Comparison of ENCODE assay signal across 16 cellular contexts in the genomic region with DNA sequence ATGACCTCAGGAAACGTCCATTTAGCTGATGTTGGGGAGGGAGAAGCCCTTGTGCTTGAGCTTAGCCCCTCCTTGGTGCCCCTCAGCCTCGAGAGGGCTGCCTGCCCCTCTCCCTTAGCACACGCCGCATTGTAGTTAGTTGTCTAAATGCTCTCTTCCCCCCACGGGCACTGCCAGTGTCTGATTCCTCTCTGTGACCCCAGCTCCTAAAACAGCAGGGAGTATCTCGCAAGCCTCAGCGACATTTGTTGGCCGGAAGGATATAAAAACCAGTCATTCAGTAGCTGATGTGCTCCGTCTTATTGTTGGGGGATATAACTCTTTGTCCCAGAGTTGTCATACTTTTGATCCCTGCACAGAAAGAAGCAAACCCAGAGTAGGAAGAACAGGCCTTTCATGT.
DNase-seq lines count a peak whose midpoint lies in the region; ATAC-seq and TF ChIP-seq lines count a peak whose summit lies in the region.
"Had no signal": no experiment of that assay in that cellular context is flagged by ENCODE, and none has a peak within 500 bp of the region (broad histone marks: within the 10 kb centered on the region; RNA-seq: fewer than 3 reads in every experiment).

No MANE protein-coding gene starts in this region.

- H3K4me3 Mint-ChIP-seq in neural progenitor cell (peak overlapping the region; percentile 12), HFFc6 (no peak overlapping the region)
- H3K4me3 Mint-ChIP-seq: B cell; CD4-positive, alpha-beta memory T cell had no signal

- H3K27ac Mint-ChIP-seq in neural progenitor cell = peak overlapping the region; percentile 94
- no peak overlapping the region for H3K27ac Mint-ChIP-seq in HFFc6
- H3K27ac Mint-ChIP-seq: B cell had no signal

- intact Hi-C loops in upper lobe of right lung (cut with DNase I) = no loop called here

- TF ChIP-seq POLR2A in gastroesophageal sphincter (IDR thresholded peaks at IDR 0.05) = no peak

- H3K27ac ChIP-seq in gastroesophageal sphincter = peak overlapping the region in 3 of 4 donors; percentile 78 to 88 (median 88)
- H3K27ac ChIP-seq in neural progenitor cell = no peak overlapping the region
- no peak overlapping the region for H3K27ac ChIP-seq in upper lobe of right lung

- no peaks in the 10 kb centered on the region for H3K9me3 ChIP-seq in gastroesophageal sphincter
- no peaks in the 10 kb centered on the region for H3K9me3 ChIP-seq in neural progenitor cell (ENCODE audit: low read depth)
- no peaks in the 10 kb centered on the region for H3K9me3 ChIP-seq in upper lobe of right lung

- no peak for ATAC-seq in gastroesophageal sphincter
- no peak for ATAC-seq in upper lobe of right lung
- ATAC-seq: HCT116 had no signal

- peak overlapping the region; percentile 10 for H3K4me2 ChIP-seq in neural progenitor cell

- H3K27me3 Mint-ChIP-seq in neural progenitor cell (ENCODE audit: insufficient read depth, low read depth) (peaks cover 8% of the 10 kb centered on the region), HFFc6 (ENCODE audit: insufficient read depth) (peaks cover 4% of the 10 kb centered on the region; the same call in 1 of the 2 replicates)
- H3K27me3 Mint-ChIP-seq: B cell had no signal

- 85 to 95% methylated on average over 7 to 9 of the region's 9 CpGs for WGBS in gastroesophageal sphincter (ENCODE audit: low coverage in 1 of 2), 2 donors

- H3K4me1 Mint-ChIP-seq in neural progenitor cell (peaks cover 59% of the 10 kb centered on the region), HFFc6 (ENCODE audit: low read depth) (no peaks in the 10 kb centered on the region)
- H3K4me1 Mint-ChIP-seq: B cell; CD4-positive, alpha-beta memory T cell had no signal

- TF ChIP-seq CTCF in gastroesophageal sphincter (IDR thresholded peaks at IDR 0.05) = no peak
- TF ChIP-seq CTCF in neural progenitor cell (IDR thresholded peaks at IDR 0.05) = no peak
- no peak for TF ChIP-seq CTCF in upper lobe of right lung (IDR thresholded peaks at IDR 0.05)
- no peak for TF ChIP-seq CTCF in HFFc6 (IDR thresholded peaks at IDR 0.05)

- H3F3A ChIP-seq in neural progenitor cell (ENCODE audit: low read depth) = no peaks in the 10 kb centered on the region

- H3K4me3 ChIP-seq in gastroesophageal sphincter (no peak overlapping the region), neural progenitor cell (no peak overlapping the region), upper lobe of right lung (no peak overlapping the region)

- DNase-seq in NCI-H2227 treated with DMSO at 0.1 percent for 48 hours (lab: John Stamatoyannopoulos, UW) (peak; percentile 89), neural progenitor cell (ENCODE audit: low spot score) (peak; percentile 18), upper lobe of right lung (peak; percentile 36), SIG-M5 (lab: John Stamatoyannopoulos, UW) (no peak), HFFc6 (no peak)
- no peak for DNase-seq in stimulated activated naive CD4-positive, alpha-beta T cell treated with Interleukin-2 at 50 U/mL for 16 hours (lab: John Stamatoyannopoulos, UW)
- DNase-seq: Calu3; CD4-positive, alpha-beta memory T cell; KG1; NCI-H1436; NCI-H2029 treated with DMSO at 0.1 percent for 48 hours; NCI-H526; RPMI8226 had no signal

- no peaks in the 10 kb centered on the region for H4K20me1 ChIP-seq in neural progenitor cell (ENCODE audit: low read depth)

- H3K4me1 ChIP-seq in gastroesophageal sphincter = peaks cover 0 to 74% (median 23%) of the 10 kb centered on the region in 3 donors
- peaks cover 9% of the 10 kb centered on the region for H3K4me1 ChIP-seq in neural progenitor cell
- H3K4me1 ChIP-seq in upper lobe of right lung = no peaks in the 10 kb centered on the region

- no peaks in the 10 kb centered on the region for H3K79me2 ChIP-seq in neural progenitor cell (ENCODE audit: low read depth)

- H3K36me3 ChIP-seq in gastroesophageal sphincter (no peaks in the 10 kb centered on the region), neural progenitor cell (no peaks in the 10 kb centered on the region), upper lobe of right lung (no peaks in the 10 kb centered on the region)

- H2AFZ ChIP-seq in neural progenitor cell (replicated peaks) = no peak overlapping the region

- TF ChIP-seq EP300 in gastroesophageal sphincter (IDR thresholded peaks at IDR 0.05) = no peak

- H3K36me3 Mint-ChIP-seq in neural progenitor cell (peaks cover 3% of the 10 kb centered on the region), HFFc6 (ENCODE audit: low read depth) (no peaks in the 10 kb centered on the region)
- H3K36me3 Mint-ChIP-seq: CD4-positive, alpha-beta memory T cell had no signal

- no peaks in the 10 kb centered on the region for H3K9me3 Mint-ChIP-seq in neural progenitor cell
- no peaks in the 10 kb centered on the region for H3K9me3 Mint-ChIP-seq in HFFc6

- H3K27me3 ChIP-seq in gastroesophageal sphincter (no peaks in the 10 kb centered on the region), neural progenitor cell (no peaks in the 10 kb centered on the region), upper lobe of right lung (no peaks in the 10 kb centered on the region)

- no peak overlapping the region for H3K9ac ChIP-seq in neural progenitor cell

Comparison
In these comparisons a context has a peak if more than half of its experiments do, and no peak if none do; other contexts are left out.
1. DNase-seq: peak in NCI-H2227 treated with DMSO at 0.1 percent for 48 hours (single experiment), neural progenitor cell (single experiment) and upper lobe of right lung (single experiment); none in SIG-M5 (single experiment), stimulated activated naive CD4-positive, alpha-beta T cell treated with Interleukin-2 at 50 U/mL for 16 hours (single experiment) and HFFc6 (single experiment).
2. H3K27ac ChIP-seq: peak in gastroesophageal sphincter (3 of 4); none in neural progenitor cell (single experiment) and upper lobe of right lung (single experiment).